In the genomic region with DNA sequence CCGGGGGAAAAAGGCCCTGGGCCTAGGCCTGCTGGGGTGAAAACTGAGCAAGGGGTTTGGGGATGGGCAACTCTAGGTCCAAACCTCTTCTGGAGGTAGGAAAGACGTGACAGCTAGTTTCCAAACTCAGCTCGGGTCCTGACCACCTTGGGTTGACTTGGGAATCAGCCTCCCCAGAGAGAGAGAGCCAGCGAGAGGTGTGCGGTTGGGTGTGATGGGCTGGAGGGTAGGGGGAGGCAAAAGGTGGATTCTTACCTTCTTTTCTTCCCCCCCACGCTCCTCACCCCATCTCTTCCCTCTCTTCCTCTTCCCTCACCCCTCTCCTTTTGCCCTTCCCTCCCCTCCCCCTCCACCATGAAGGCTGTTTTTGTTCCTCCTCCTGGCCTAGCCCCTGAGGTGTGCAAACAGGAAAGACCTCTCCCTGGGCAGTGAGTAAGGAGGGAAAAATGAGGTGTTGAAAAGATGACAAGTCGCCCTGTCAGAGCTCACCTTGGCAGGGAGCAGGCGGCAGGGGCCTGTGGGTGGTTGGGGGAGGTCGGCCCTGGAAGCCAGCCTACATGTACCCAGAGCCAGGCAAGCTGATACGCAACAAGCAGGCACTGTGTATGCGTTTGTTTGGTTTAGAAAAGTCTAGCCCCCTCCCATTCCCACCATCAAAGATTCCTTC, we compare ENCODE assay signal across 19 cellular contexts. TPM values are rescaled to one million over a fixed set of nuclear protein-coding genes. Genes with fewer than 3 reads are reported as not detected.
DNase-seq lines count a peak whose midpoint lies in the region; ATAC-seq, FAIRE-seq and TF ChIP-seq lines count a peak whose summit lies in the region.
"Had no signal": no experiment of that assay in that cellular context is flagged by ENCODE, and none has a peak within 500 bp of the region (broad histone marks: within the 10 kb centered on the region; RNA-seq: fewer than 3 reads in every experiment).

No MANE protein-coding gene starts in this region.

- H3K36me3 ChIP-seq in left ventricle myocardium inferior (no peaks in the 10 kb centered on the region), iPS-20b (ENCODE audit: insufficient read depth, low read depth, low read length) (no peaks in the 10 kb centered on the region)
- H3K36me3 ChIP-seq: upper lobe of left lung had no signal

- FAIRE-seq in urothelium cell line (lab: Jason Lieb, UNC): no peak

- no peak overlapping the region for H3K27ac Mint-ChIP-seq in HFFc6
- H3K27ac Mint-ChIP-seq: activated CD4-positive, alpha-beta T cell treated with anti-CD3 and anti-CD28 coated beads, Interleukin-2, amount 10 ng/mL, durations not matched to agents 24 days and 14 days; activated naive CD8-positive, alpha-beta T cell treated with anti-CD3 and anti-CD28 coated beads, Interleukin-2, amount 50 U/mL, for 24 hours; activated T-cell treated with anti-CD3 and anti-CD28 coated beads, Interleukin-2, amount 50 U/mL, for 24 hours; CD8-positive, alpha-beta T cell; stimulated activated naive B cell treated with anti-CD40 and anti-IgM and Interleukin-4, amounts not matched to agents 10 μg/mL and 1 μg/mL and 100 μg/mL, for 72 hours had no signal

- H3K9ac ChIP-seq in iPS-20b (ENCODE audit: low read depth, low read length): peak overlapping the region; percentile 81; the same call in 1 of the 2 replicates
- H3K9ac ChIP-seq: parathyroid adenoma had no signal

- H3K4me1 ChIP-seq in left ventricle myocardium inferior (no peaks in the 10 kb centered on the region), iPS-20b (ENCODE audit: insufficient read depth, low read length) (peaks cover 38% of the 10 kb centered on the region)
- H3K4me1 ChIP-seq: upper lobe of left lung had no signal

- TF ChIP-seq CTCF in left ventricle myocardium inferior (IDR thresholded peaks at IDR 0.05; ENCODE audit: borderline replicate concordance) (no peak), HFFc6 (IDR thresholded peaks at IDR 0.05) (no peak)

- intact Hi-C loops in left ventricle myocardium superior (cut with micrococcal nuclease): no loop called here
- intact Hi-C loops in left ventricle myocardium inferior (cut with micrococcal nuclease): no loop called here

- DNase-seq in left ventricle myocardium superior (no peak), left ventricle myocardium inferior (no peak), astrocyte of the hippocampus (ENCODE audit: low read depth, low spot score) (peak; percentile 25), urothelium cell line (ENCODE audit: low spot score) (peak; percentile 43), HFFc6 (no peak), NCI-H1105 treated with DMSO at 0.1 percent for 48 hours (lab: John Stamatoyannopoulos, UW) (no peak)
- DNase-seq in activated CD4-positive, CD25-positive, alpha-beta regulatory T cell (lab: John Stamatoyannopoulos, UW): no peak
- DNase-seq: ACHN; activated CD4-positive, alpha-beta T cell treated with anti-CD3 and anti-CD28 coated beads, Interleukin-2, amount 10 ng/mL, durations not matched to agents 24 days and 14 days; activated naive CD8-positive, alpha-beta T cell treated with anti-CD3 and anti-CD28 coated beads, Interleukin-2, amount 50 U/mL, for 24 hours; activated T-cell treated with anti-CD3 and anti-CD28 coated beads, Interleukin-2, amount 50 U/mL, for 24 hours; GOT3; NCI-H1105; NCI-H2227 treated with DMSO at 0.1 percent for 48 hours; stimulated activated naive B cell treated with anti-CD40 and anti-IgM and Interleukin-4, amounts not matched to agents 10 μg/mL and 1 μg/mL and 100 μg/mL, for 72 hours; upper lobe of left lung had no signal

- no peak overlapping the region for H3K4me3 Mint-ChIP-seq in HFFc6
- H3K4me3 Mint-ChIP-seq: activated CD4-positive, alpha-beta T cell treated with anti-CD3 and anti-CD28 coated beads, Interleukin-2, amount 10 ng/mL, durations not matched to agents 24 days and 14 days; activated naive CD8-positive, alpha-beta T cell treated with anti-CD3 and anti-CD28 coated beads, Interleukin-2, amount 50 U/mL, for 24 hours; activated T-cell treated with anti-CD3 and anti-CD28 coated beads, Interleukin-2, amount 50 U/mL, for 24 hours; CD8-positive, alpha-beta T cell; stimulated activated naive B cell treated with anti-CD40 and anti-IgM and Interleukin-4, amounts not matched to agents 10 μg/mL and 1 μg/mL and 100 μg/mL, for 72 hours had no signal

- H3K27me3 ChIP-seq in left ventricle myocardium inferior (ENCODE audit: low read depth) (no peaks in the 10 kb centered on the region), iPS-20b (ENCODE audit: insufficient read depth, low read length) (no peaks in the 10 kb centered on the region)
- H3K27me3 ChIP-seq: upper lobe of left lung had no signal

- no peak overlapping the region for H3K27ac ChIP-seq in left ventricle myocardium inferior (replicated peaks)
- peak overlapping the region; percentile 89 for H3K27ac ChIP-seq in iPS-20b (ENCODE audit: low read length)
- H3K27ac ChIP-seq: parathyroid adenoma, upper lobe of left lung had no signal

- no peak overlapping the region for H3K4me3 ChIP-seq in left ventricle myocardium inferior
- H3K4me3 ChIP-seq in iPS-20b (ENCODE audit: low read length): peak overlapping the region; percentile 58
- H3K4me3 ChIP-seq: upper lobe of left lung had no signal

- H3K9me3 ChIP-seq in left ventricle myocardium inferior (replicated peaks): no peaks in the 10 kb centered on the region
- no peaks in the 10 kb centered on the region for H3K9me3 ChIP-seq in iPS-20b (ENCODE audit: insufficient read depth, low read depth, low read length)
- H3K9me3 ChIP-seq: upper lobe of left lung had no signal

- H3K27me3 Mint-ChIP-seq in HFFc6 (ENCODE audit: insufficient read depth): peaks cover 3% of the 10 kb centered on the region; the same call in 1 of the 2 replicates
- H3K27me3 Mint-ChIP-seq: activated CD4-positive, alpha-beta T cell treated with anti-CD3 and anti-CD28 coated beads, Interleukin-2, amount 10 ng/mL, durations not matched to agents 24 days and 14 days had no signal

- no peaks in the 10 kb centered on the region for H3K9me3 Mint-ChIP-seq in HFFc6
- H3K9me3 Mint-ChIP-seq: activated CD4-positive, alpha-beta T cell treated with anti-CD3 and anti-CD28 coated beads, Interleukin-2, amount 10 ng/mL, durations not matched to agents 24 days and 14 days; activated naive CD8-positive, alpha-beta T cell treated with anti-CD3 and anti-CD28 coated beads, Interleukin-2, amount 50 U/mL, for 24 hours; activated T-cell treated with anti-CD3 and anti-CD28 coated beads, Interleukin-2, amount 50 U/mL, for 24 hours; CD8-positive, alpha-beta T cell; stimulated activated naive B cell treated with anti-CD40 and anti-IgM and Interleukin-4, amounts not matched to agents 10 μg/mL and 1 μg/mL and 100 μg/mL, for 72 hours had no signal

- peaks cover 6% of the 10 kb centered on the region for H3K4me1 Mint-ChIP-seq in HFFc6 (ENCODE audit: low read depth)
- H3K4me1 Mint-ChIP-seq: activated CD4-positive, alpha-beta T cell treated with anti-CD3 and anti-CD28 coated beads, Interleukin-2, amount 10 ng/mL, durations not matched to agents 24 days and 14 days; activated naive CD8-positive, alpha-beta T cell treated with anti-CD3 and anti-CD28 coated beads, Interleukin-2, amount 50 U/mL, for 24 hours had no signal

- no peaks in the 10 kb centered on the region for H3K36me3 Mint-ChIP-seq in HFFc6 (ENCODE audit: low read depth)
- H3K36me3 Mint-ChIP-seq: CD8-positive, alpha-beta T cell; stimulated activated naive B cell treated with anti-CD40 and anti-IgM and Interleukin-4, amounts not matched to agents 10 μg/mL and 1 μg/mL and 100 μg/mL, for 72 hours had no signal

- ATAC-seq in left ventricle myocardium superior: peak; percentile 30
- ATAC-seq: activated naive CD8-positive, alpha-beta T cell treated with anti-CD3 and anti-CD28 coated beads, Interleukin-2, amount 50 U/mL, for 24 hours; CD8-positive, alpha-beta T cell; stimulated activated naive B cell treated with anti-CD40 and anti-IgM and Interleukin-4, amounts not matched to agents 10 μg/mL and 1 μg/mL and 100 μg/mL, for 72 hours had no signal

RNA-seq across cellular contexts. Expression of gene PJA1, which starts 14.8 kb away (rescaled TPM):
- total RNA-seq in left ventricle myocardium superior (11.7 TPM), left ventricle myocardium inferior (18.2 TPM)
- 10 to 100 TPM; 13.3 to 18.9 (median 17.0) TPM for total RNA-seq in HFFc6 (2021; fragmentation: NEBNext Ultra II Directional; extraction: Animal tissue kit (Norgen Biotek cat#: 25700))

Comparison
In these comparisons a context has a peak if more than half of its experiments do, and no peak if none do; other contexts are left out.
1. DNase-seq: peak in astrocyte of the hippocampus (single experiment) and urothelium cell line (single experiment); none in left ventricle myocardium superior (single experiment), left ventricle myocardium inferior (single experiment), HFFc6 (single experiment), activated CD4-positive, CD25-positive, alpha-beta regulatory T cell (0 of 4) and NCI-H1105 treated with DMSO at 0.1 percent for 48 hours (single experiment).